ENCODE assay signal across 11 cellular contexts in the genomic region with DNA sequence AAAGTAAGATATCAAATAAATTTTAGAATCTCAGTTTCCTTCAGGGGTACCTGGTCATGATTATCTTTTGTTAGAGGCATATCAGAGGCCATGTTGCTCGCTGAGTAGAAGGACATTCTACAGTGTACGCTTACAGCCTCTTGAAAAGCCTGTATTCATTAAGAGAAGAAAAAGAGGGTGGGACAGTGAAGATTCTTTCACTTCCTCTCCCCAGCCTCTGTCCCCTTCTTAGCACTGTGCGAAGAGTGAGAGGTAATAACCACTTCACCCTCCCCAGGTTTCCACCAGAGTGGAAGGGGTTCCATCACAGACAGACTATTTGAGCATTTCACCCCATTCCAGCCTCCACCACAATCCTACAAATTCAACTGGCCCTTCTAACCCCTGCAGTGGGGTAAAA.
DNase-seq lines count a peak whose midpoint lies in the region; ATAC-seq and TF ChIP-seq lines count a peak whose summit lies in the region.
"Had no signal": no experiment of that assay in that cellular context is flagged by ENCODE, and none has a peak within 500 bp of the region (broad histone marks: within the 10 kb centered on the region; RNA-seq: fewer than 3 reads in every experiment).

No MANE protein-coding gene starts in this region.

- peak; percentile 67 for DNase-seq in GM10248 (ENCODE audit: extremely low spot score)
- peak; percentile 38 for DNase-seq in RPMI8226
- no peak for DNase-seq in foreskin melanocyte
- DNase-seq in NCI-H1694 treated with DMSO at 0.1 percent for 48 hours (lab: John Stamatoyannopoulos, UW), result no peak
- no peak for DNase-seq in HuH-7 (ENCODE audit: low spot score)
- no peak for DNase-seq in NCI-H1417 (lab: John Stamatoyannopoulos, UW)
- DNase-seq: NCI-H748 treated with DMSO at 0.1 percent for 48 hours; stimulated activated naive CD4-positive, alpha-beta T cell; T-helper 2 cell had no signal

- CTCF ChIA-PET in GM10248 (lab: Yijun Ruan, JAX), result interaction anchor here (1.6 to 8.6 kb wide), 3 partner anchors 15 to 21 kb away, joined by 4 to 84 read pairs (median 77); no protein-coding TSS in a partner anchor

- TF ChIP-seq CTCF in GM10248 (IDR thresholded peaks at IDR 0.05; ENCODE audit: control extremely low read depth, extremely low read depth, low read depth, missing control alignments), result no peak

- POLR2A ChIA-PET in GM10248 (lab: Yijun Ruan, JAX), result no interaction called here

- ATAC-seq in GM19463 (IDR thresholded peaks at IDR 0.05; ENCODE audit: unreplicated experiment), result peak; percentile 55
- peak; percentile 61 for ATAC-seq in HG03066 (IDR thresholded peaks at IDR 0.05; ENCODE audit: low read depth, unreplicated experiment)

Comparison
In these comparisons a context has a peak if more than half of its experiments do, and no peak if none do; other contexts are left out.
1. DNase-seq: peak in GM10248 (single experiment) and RPMI8226 (single experiment); none in foreskin melanocyte (single experiment), NCI-H1694 treated with DMSO at 0.1 percent for 48 hours (single experiment), HuH-7 (single experiment) and NCI-H1417 (0 of 3).